ENCODE assay signal across 9 cellular contexts in genomic region chr5:180210077-180210476, GRCh38. TPM values are rescaled to one million over a fixed set of nuclear protein-coding genes. Genes with fewer than 3 reads are reported as not detected.
"Had no signal": no experiment of that assay in that cellular context is flagged by ENCODE, and none has a peak within 500 bp of the region (broad histone marks: within the 10 kb centered on the region; RNA-seq: fewer than 3 reads in every experiment).

No MANE protein-coding gene starts in this region.

RNA-seq across cellular contexts. Expression of gene RASGEF1C, which starts 1.1 kb away (rescaled TPM):
- total RNA-seq: activated CD4-positive, alpha-beta memory T cell treated with anti-CD3 and anti-CD28 coated beads, Interleukin-2, amount 10 ng/mL, durations not matched to agents 7 days and 5 days; activated CD4-positive, alpha-beta T cell treated with anti-CD3 and anti-CD28 coated beads for 36 hours; activated CD8-positive, alpha-beta memory T cell treated with anti-CD3 and anti-CD28 coated beads for 36 hours; activated naive CD8-positive, alpha-beta T cell treated with anti-CD3 and anti-CD28 coated beads, Interleukin-2, amount 10 ng/mL, durations not matched to agents 7 days and 5 days; activated T-cell treated with anti-CD3 and anti-CD28 coated beads, Interleukin-2, amount 50 U/mL, for 72 hours; activated T-helper 2 cell treated with anti-CD3 and anti-CD28 coated beads, Interferon-gamma antibody, Interleukin-2, Interleukin-4, amounts not matched to agents 10 μg/mL and 5 μg/mL and 100 μg/mL, durations not matched to agents 14 hours and 24 hours and 36 hours; bronchial epithelial cell; SJSA1; T-helper 1 cell treated with Interleukin-12 subunit alpha and Interleukin-12 subunit beta and Interleukin-4 antibody, amounts not matched to agents 30 ng/mL and 1 ng/mL, for 36 hours had no signal
